19 cellular contexts compared by ENCODE assay signal in the genomic region with DNA sequence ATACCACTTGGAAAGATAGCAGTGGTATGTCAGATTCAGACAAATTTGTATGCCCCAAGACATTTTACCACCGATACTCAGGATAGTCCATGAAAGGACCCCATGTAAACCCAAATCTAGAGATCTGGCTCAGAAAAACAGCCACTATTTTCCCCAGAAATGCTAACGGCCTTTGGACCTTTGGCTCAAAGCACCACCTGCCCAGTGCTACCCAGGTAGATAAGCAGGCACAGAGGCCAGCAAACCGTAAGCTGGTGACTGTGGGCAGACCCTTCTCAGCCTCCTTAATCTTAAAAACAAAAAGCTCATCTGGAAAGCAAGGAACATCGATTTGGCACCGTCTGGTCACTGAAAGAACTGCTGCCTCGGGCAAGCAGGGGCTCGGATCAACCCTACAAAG.
DNase-seq lines count a peak whose midpoint lies in the region; ATAC-seq, FAIRE-seq and TF ChIP-seq lines count a peak whose summit lies in the region.
"Had no signal": no experiment of that assay in that cellular context is flagged by ENCODE, and none has a peak within 500 bp of the region (broad histone marks: within the 10 kb centered on the region; RNA-seq: fewer than 3 reads in every experiment).

No MANE protein-coding gene starts in this region.

- H3K9me3 ChIP-seq in Caco-2 (no peaks in the 10 kb centered on the region), PC-3 (ENCODE audit: low read length) (no peaks in the 10 kb centered on the region), liver (ENCODE audit: control insufficient read depth in 4 of 4, low read length in 3 of 4) (no peaks in the 10 kb centered on the region), pancreas (no peaks in the 10 kb centered on the region), lower lobe of right lung (no peaks in the 10 kb centered on the region)
- H3K9me3 ChIP-seq: A549, HAP-1 had no signal

- H4K20me1 ChIP-seq in PC-3 (ENCODE audit: low read length): no peaks in the 10 kb centered on the region

- no peaks in the 10 kb centered on the region for H3K79me2 ChIP-seq in PC-3 (ENCODE audit: low read length)

- no peak for TF ChIP-seq RAD21 in liver (IDR thresholded peaks at IDR 0.05)

- no peak for DNase-seq in Caco-2
- DNase-seq in PC-3: no peak
- DNase-seq in pancreas: no peak
- DNase-seq in lower lobe of right lung: no peak
- no peak for DNase-seq in activated effector memory CD4-positive, alpha-beta T cell treated with Interleukin-2 at 50 U/mL for 16 hours
- DNase-seq in GM13977 (ENCODE audit: low spot score): no peak
- DNase-seq: AML-193; CD4-positive, alpha-beta T cell; DMS153; DMS79 treated with DMSO at 0.1 percent for 48 hours; GF-D8 had no signal

- peak overlapping the region; percentile 18 for H3K27ac Mint-ChIP-seq in Caco-2 (ENCODE audit: unreplicated experiment)
- H3K27ac Mint-ChIP-seq: CD4-positive, alpha-beta T cell; IgD-negative memory B cell had no signal

- H3K36me3 ChIP-seq in Caco-2 (ENCODE audit: control insufficient read depth, insufficient read depth, low read length) (no peaks in the 10 kb centered on the region), PC-3 (ENCODE audit: low read depth, low read length) (no peaks in the 10 kb centered on the region), liver (ENCODE audit: control insufficient read depth in 4 of 4, insufficient read depth in 3 of 4, low read depth in 1 of 4, low read length in 3 of 4) (no peaks in the 10 kb centered on the region), pancreas (no peaks in the 10 kb centered on the region), lower lobe of right lung (no peaks in the 10 kb centered on the region)
- H3K36me3 ChIP-seq: HAP-1 had no signal

- ATAC-seq in PC-3 (no peak), pancreas (peak in 3 of 4 donors; percentile 62 to 76 (median 70)), lower lobe of right lung (no peak)

- no peaks in the 10 kb centered on the region for H3F3A ChIP-seq in PC-3 (ENCODE audit: low read length, unreplicated experiment)

- H3K4me3 ChIP-seq in Caco-2 (ENCODE audit: low read depth, low read length): no peak overlapping the region
- H3K4me3 ChIP-seq in PC-3 (ENCODE audit: low read length): no peak overlapping the region
- H3K4me3 ChIP-seq in liver (ENCODE audit: low read depth in 1 of 3, low read length in 3 of 3): no peak overlapping the region
- H3K4me3 ChIP-seq in pancreas: no peak overlapping the region
- H3K4me3 ChIP-seq in lower lobe of right lung: no peak overlapping the region
- H3K4me3 ChIP-seq: A549, HAP-1 had no signal

- intact Hi-C loops in Caco-2 (cut with micrococcal nuclease; ENCODE audit: unreplicated experiment): loop anchor here (10.0 kb wide), 1 partner anchor 126 kb away; no protein-coding TSS in a partner anchor
- intact Hi-C loops in PC-3 (cut with micrococcal nuclease): loop anchor here (10.0 kb wide), 1 partner anchor 126 kb away; no protein-coding TSS in a partner anchor
- intact Hi-C loops in pancreas (cut with DNase I): no loop called here
- intact Hi-C loops in lower lobe of right lung (cut with DNase I): no loop called here

- no peak overlapping the region for H3K4me2 ChIP-seq in PC-3 (ENCODE audit: low read length)
- H3K4me2 ChIP-seq: A549 had no signal

- in situ Hi-C loops in GM13977 (cut with MboI; ENCODE audit: low pct_unique_long_range_greater_than_20kb, low sequenced_read_pairs, unreplicated experiment): no loop called here

- H3K4me3 Mint-ChIP-seq in Caco-2 (ENCODE audit: unreplicated experiment): no peak overlapping the region
- H3K4me3 Mint-ChIP-seq: CD4-positive, alpha-beta T cell; IgD-negative memory B cell had no signal

- H3K4me1 Mint-ChIP-seq in Caco-2 (ENCODE audit: low read depth, unreplicated experiment): peaks cover 32% of the 10 kb centered on the region

- H3K4me1 ChIP-seq in Caco-2: peaks cover 30% of the 10 kb centered on the region
- H3K4me1 ChIP-seq in PC-3 (ENCODE audit: insufficient read depth, low read length): peaks cover 16% of the 10 kb centered on the region
- H3K4me1 ChIP-seq in liver (ENCODE audit: control insufficient read depth in 4 of 4, insufficient read depth in 4 of 4, low read length in 3 of 4): peaks cover 0 to 11% (median 8%) of the 10 kb centered on the region in 4 donors
- H3K4me1 ChIP-seq in pancreas: peaks cover 0 to 5% (median 0%) of the 10 kb centered on the region in 3 donors
- no peaks in the 10 kb centered on the region for H3K4me1 ChIP-seq in lower lobe of right lung
- H3K4me1 ChIP-seq: A549, HAP-1 had no signal

- BruUV-seq in Caco-2 (replicated peaks; lab: Mats Ljungman, UMichigan) (no TSS peak), PC-3 (replicated peaks; lab: Mats Ljungman, UMichigan) (no TSS peak)

- FAIRE-seq in pancreas (lab: Jason Lieb, UNC): no peak
- FAIRE-seq: A549, GM19239 had no signal

- CTCF ChIA-PET in Caco-2 (lab: Charles Lee): interaction anchor here (1.4 kb wide), 1 partner anchor 177 kb away, joined by 4 read pairs; no protein-coding TSS in a partner anchor
- CTCF ChIA-PET in PC-3 (lab: Charles Lee): no interaction called here

- H3K9ac ChIP-seq in PC-3 (ENCODE audit: low read length): no peak overlapping the region
- no peak overlapping the region for H3K9ac ChIP-seq in liver (ENCODE audit: low read depth in 1 of 2, low read length in 2 of 2)

- H3K9me3 Mint-ChIP-seq in Caco-2 (ENCODE audit: unreplicated experiment): no peaks in the 10 kb centered on the region
- H3K9me3 Mint-ChIP-seq: CD4-positive, alpha-beta T cell; IgD-negative memory B cell had no signal

- TF ChIP-seq CTCF in Caco-2 (IDR thresholded peaks at IDR 0.05; ENCODE audit: insufficient read depth in 1 of 2, low read depth in 1 of 2, low read length in 1 of 2, severe bottlenecking in 1 of 2, unreplicated experiment in 1 of 2) (no peak), PC-3 (conservative IDR thresholded peaks at IDR 0.05; ENCODE audit: low read depth, low read length) (no peak), liver (IDR thresholded peaks at IDR 0.05; ENCODE audit: low read depth, low read length, missing input control) (no peak), pancreas (IDR thresholded peaks at IDR 0.05) (no peak), lower lobe of right lung (IDR thresholded peaks at IDR 0.05) (no peak), GM13977 (IDR thresholded peaks at IDR 0.05; ENCODE audit: extremely low read depth, insufficient read depth, missing control alignments) (no peak)

- H3K27me3 ChIP-seq in Caco-2 (replicated peaks; ENCODE audit: control insufficient read depth, insufficient read depth, low read length): no peaks in the 10 kb centered on the region
- H3K27me3 ChIP-seq in PC-3 (ENCODE audit: low read length): no peaks in the 10 kb centered on the region
- no peaks in the 10 kb centered on the region for H3K27me3 ChIP-seq in liver (ENCODE audit: control insufficient read depth in 4 of 4, insufficient read depth in 4 of 4, low read length in 3 of 4)
- no peaks in the 10 kb centered on the region for H3K27me3 ChIP-seq in pancreas
- H3K27me3 ChIP-seq in lower lobe of right lung (ENCODE audit: low read depth): no peaks in the 10 kb centered on the region

- 50% methylated on average over 7 of the region's 7 CpGs for WGBS in liver
- WGBS in pancreas, 2 donors: 24 to 32% methylated on average over 7 of the region's 7 CpGs

- H3K27ac ChIP-seq in PC-3 (ENCODE audit: low read length) (no peak overlapping the region), liver (ENCODE audit: low read depth in 1 of 2, low read length in 2 of 2) (no peak overlapping the region), pancreas (no peak overlapping the region), lower lobe of right lung (no peak overlapping the region)
- H3K27ac ChIP-seq: 22Rv1, A549, C4-2B, HL-60 had no signal

- no peaks in the 10 kb centered on the region for H3K9me2 ChIP-seq in PC-3 (replicated peaks; ENCODE audit: low read length)

- H2AFZ ChIP-seq in PC-3 (ENCODE audit: low read length): peak overlapping the region; percentile 27; the same call in 1 of the 2 replicates

- POLR2A ChIA-PET in Caco-2 (lab: Charles Lee) (no interaction called here), PC-3 (lab: Charles Lee; ENCODE audit: unreplicated experiment) (no interaction called here)

- no peaks in the 10 kb centered on the region for H3K27me3 Mint-ChIP-seq in Caco-2 (ENCODE audit: insufficient read depth, unreplicated experiment)
- H3K27me3 Mint-ChIP-seq: CD4-positive, alpha-beta T cell; IgD-negative memory B cell had no signal

- no peaks in the 10 kb centered on the region for H3K36me3 Mint-ChIP-seq in Caco-2 (ENCODE audit: insufficient read depth, unreplicated experiment)
- H3K36me3 Mint-ChIP-seq: IgD-negative memory B cell had no signal

TF ChIP-seq in liver, 16 proteins besides CTCF, POLR2A, EP300 and RAD21:
- TF ChIP-seq, protein P1, sequence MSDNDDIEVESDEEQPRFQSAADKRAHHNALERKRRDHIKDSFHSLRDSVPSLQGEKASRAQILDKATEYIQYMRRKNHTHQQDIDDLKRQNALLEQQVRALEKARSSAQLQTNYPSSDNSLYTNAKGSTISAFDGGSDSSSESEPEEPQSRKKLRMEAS (IDR thresholded peaks at IDR 0.05): no peak
- TF ChIP-seq GABPA (IDR thresholded peaks at IDR 0.05 in 1 of 2, conservative IDR thresholded peaks at IDR 0.05 in 1 of 2) (no peak), YY1 (IDR thresholded peaks at IDR 0.05) (no peak), HNF4A (conservative IDR thresholded peaks at IDR 0.05) (peak; percentile 77 to 80), HNF4G (IDR thresholded peaks at IDR 0.05) (peak; percentile 37), SP1 (IDR thresholded peaks at IDR 0.05) (peak; percentile 30), NR2F2 (IDR thresholded peaks at IDR 0.05) (no peak), EGR1 (IDR thresholded peaks at IDR 0.05; ENCODE audit: low read depth in 2 of 2) (no peak)
- TF ChIP-seq, protein P2, sequence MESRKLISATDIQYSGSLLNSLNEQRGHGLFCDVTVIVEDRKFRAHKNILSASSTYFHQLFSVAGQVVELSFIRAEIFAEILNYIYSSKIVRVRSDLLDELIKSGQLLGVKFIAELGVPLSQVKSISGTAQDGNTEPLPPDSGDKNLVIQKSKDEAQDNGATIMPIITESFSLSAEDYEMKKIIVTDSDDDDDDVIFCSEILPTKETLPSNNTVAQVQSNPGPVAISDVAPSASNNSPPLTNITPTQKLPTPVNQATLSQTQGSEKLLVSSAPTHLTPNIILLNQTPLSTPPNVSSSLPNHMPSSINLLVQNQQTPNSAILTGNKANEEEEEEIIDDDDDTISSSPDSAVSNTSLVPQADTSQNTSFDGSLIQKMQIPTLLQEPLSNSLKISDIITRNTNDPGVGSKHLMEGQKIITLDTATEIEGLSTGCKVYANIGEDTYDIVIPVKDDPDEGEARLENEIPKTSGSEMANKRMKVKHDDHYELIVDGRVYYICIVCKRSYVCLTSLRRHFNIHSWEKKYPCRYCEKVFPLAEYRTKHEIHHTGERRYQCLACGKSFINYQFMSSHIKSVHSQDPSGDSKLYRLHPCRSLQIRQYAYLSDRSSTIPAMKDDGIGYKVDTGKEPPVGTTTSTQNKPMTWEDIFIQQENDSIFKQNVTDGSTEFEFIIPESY (IDR thresholded peaks at IDR 0.05): no peak
- TF ChIP-seq, protein P3, sequence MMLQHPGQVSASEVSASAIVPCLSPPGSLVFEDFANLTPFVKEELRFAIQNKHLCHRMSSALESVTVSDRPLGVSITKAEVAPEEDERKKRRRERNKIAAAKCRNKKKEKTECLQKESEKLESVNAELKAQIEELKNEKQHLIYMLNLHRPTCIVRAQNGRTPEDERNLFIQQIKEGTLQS (IDR thresholded peaks at IDR 0.05): no peak

Comparison
In these comparisons a context has a peak if more than half of its experiments do, and no peak if none do; other contexts are left out.
1. ATAC-seq: peak in pancreas (3 of 4); none in PC-3 (single experiment) and lower lobe of right lung (0 of 2).
2. intact Hi-C loops: an anchor here in Caco-2 (10.0 kb wide) and PC-3 (10.0 kb wide); none called in pancreas and lower lobe of right lung.